16 cellular contexts compared by ENCODE assay signal in the genomic region with DNA sequence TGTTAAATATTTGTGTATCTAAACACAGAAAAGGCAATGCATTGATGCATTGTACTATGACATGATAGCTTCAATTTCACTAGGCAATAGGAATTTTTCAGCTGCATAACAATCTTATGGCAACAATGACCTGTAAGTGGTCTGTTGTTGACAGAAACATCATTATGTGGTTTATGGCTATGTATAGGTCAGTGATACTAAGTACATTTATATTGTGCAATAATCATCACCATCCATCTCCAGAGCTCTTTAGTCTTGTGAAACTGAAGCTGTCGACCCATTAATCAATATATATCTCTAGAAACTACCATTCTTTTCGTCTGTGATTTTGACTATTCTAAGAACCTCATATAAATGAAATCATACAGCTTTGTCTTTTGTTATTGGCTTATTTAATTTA.
"Had no signal": no experiment of that assay in that cellular context is flagged by ENCODE, and none has a peak within 500 bp of the region (broad histone marks: within the 10 kb centered on the region; RNA-seq: fewer than 3 reads in every experiment).

No MANE protein-coding gene starts in this region.

- H3K27ac Mint-ChIP-seq: endodermal cell, naive B cell, nephron progenitor cell had no signal

- DNase-seq: effector CD4-positive, alpha-beta T cell; endodermal cell; erythroblast; foreskin keratinocyte; left colon; left ventricle myocardium superior; mesendoderm; naive B cell; nephron progenitor cell; sigmoid colon; small intestine; stimulated activated CD4-positive, alpha-beta T cell treated with anti-CD3 and anti-CD28 coated beads, Interleukin-12 subunit alpha, Interleukin-12 subunit beta, amount 100 ng/mL, for 4 hours; stimulated activated naive CD4-positive, alpha-beta T cell; stomach; substantia nigra; transverse colon had no signal

- H3K4me3 Mint-ChIP-seq: endodermal cell, naive B cell, nephron progenitor cell had no signal

- H3K4me1 Mint-ChIP-seq: endodermal cell, naive B cell, nephron progenitor cell had no signal

- H3K27me3 Mint-ChIP-seq: naive B cell had no signal

- H3K36me3 Mint-ChIP-seq: naive B cell had no signal

- H3K9me3 Mint-ChIP-seq: nephron progenitor cell had no signal
